ENCODE assay signal across 28 cellular contexts in genomic region chr3:78873641-78874040, GRCh38.
DNase-seq lines count a peak whose midpoint lies in the region; ATAC-seq, FAIRE-seq and TF ChIP-seq lines count a peak whose summit lies in the region.
"Had no signal": no experiment of that assay in that cellular context is flagged by ENCODE, and none has a peak within 500 bp of the region (broad histone marks: within the 10 kb centered on the region; RNA-seq: fewer than 3 reads in every experiment).

No MANE protein-coding gene starts in this region.

- H3K9me3 ChIP-seq in GM23248 (ENCODE audit: low read depth): no peaks in the 10 kb centered on the region
- no peaks in the 10 kb centered on the region for H3K9me3 ChIP-seq in skeletal muscle satellite cell (replicated peaks; ENCODE audit: low read length)
- H3K9me3 ChIP-seq in suprapubic skin: no peaks in the 10 kb centered on the region
- H3K9me3 ChIP-seq in CD8-positive, alpha-beta T cell (ENCODE audit: low read length): no peaks in the 10 kb centered on the region
- H3K9me3 ChIP-seq: pancreas, right atrium auricular region, testis had no signal

- H3K79me2 ChIP-seq in GM23248 (ENCODE audit: insufficient read depth): peaks cover 20% of the 10 kb centered on the region; the same call in 1 of the 2 replicates

- FAIRE-seq in endometrium (lab: Jason Lieb, UNC): peak; percentile 21

- H3K4me3 ChIP-seq in GM23248 (peak overlapping the region; percentile 25; the same call in 1 of the 2 replicates), skeletal muscle satellite cell (ENCODE audit: low read length) (no peak overlapping the region), suprapubic skin (no peak overlapping the region)
- no peak overlapping the region for H3K4me3 ChIP-seq in CD8-positive, alpha-beta T cell (ENCODE audit: low read depth, low read length)
- H3K4me3 ChIP-seq: pancreas, right atrium auricular region, testis had no signal

- H3F3A ChIP-seq in GM23248 (ENCODE audit: insufficient read depth): peaks cover 9% of the 10 kb centered on the region; the same call in 1 of the 2 replicates

- H2AFZ ChIP-seq in GM23248: 0 out of 2 replicates have a peak overlapping the region, but pooled peaks have one; percentile 7

- no peak for TF ChIP-seq CTCF in suprapubic skin (IDR thresholded peaks at IDR 0.05)
- TF ChIP-seq CTCF in CD8-positive, alpha-beta T cell (IDR thresholded peaks at IDR 0.05): no peak

- H3K9me3 Mint-ChIP-seq in CD8-positive, alpha-beta T cell: peaks cover 12% of the 10 kb centered on the region

- no peak for DNase-seq in GM23248
- DNase-seq in OCI-M1 (lab: John Stamatoyannopoulos, UW): peak; percentile 1
- DNase-seq in T1000 (lab: John Stamatoyannopoulos, UW): no peak
- no peak for DNase-seq in suprapubic skin (ENCODE audit: low spot score in 2 of 2)
- DNase-seq in CD8-positive, alpha-beta T cell: no peak
- DNase-seq: activated CD4-positive, alpha-beta memory T cell treated with anti-CD3 and anti-CD28 coated beads for 36 hours; activated gamma-delta T cell; activated naive CD8-positive, alpha-beta T cell treated with anti-CD3 and anti-CD28 coated beads, Interleukin-2, amount 50 U/mL, for 24 hours; activated T-cell treated with anti-CD3 and anti-CD28 coated beads for 4 hours; CD4-positive, alpha-beta T cell; DMS153; effector CD8-positive, alpha-beta T cell; left ventricle myocardium superior; NCI-H345; NCI-H748 treated with DMSO at 0.1 percent for 48 hours; pancreas; Right ventricle myocardium superior; stimulated activated CD4-positive, alpha-beta T cell treated with anti-CD3 and anti-CD28 coated beads, Interleukin-12 subunit alpha, Interleukin-12 subunit beta, amount 100 ng/mL, for 4 hours; stimulated activated CD4-positive, alpha-beta T cell treated with anti-CD3 and anti-CD28 coated beads, Interleukin-4, amount 100 ng/mL, for 4 hours; stimulated activated naive CD4-positive, alpha-beta T cell; SW 1271; testis had no signal

- H3K9ac ChIP-seq in GM23248 (no peak overlapping the region; the same call in 1 of the 2 replicates), skeletal muscle satellite cell (ENCODE audit: low read depth, low read length) (no peak overlapping the region)

- H4K20me1 ChIP-seq in GM23248 (ENCODE audit: insufficient read depth): no peaks in the 10 kb centered on the region

- H3K27ac ChIP-seq in GM23248: no peak overlapping the region
- H3K27ac ChIP-seq in suprapubic skin: no peak overlapping the region
- H3K27ac ChIP-seq in CD8-positive, alpha-beta T cell (ENCODE audit: low read depth, low read length): no peak overlapping the region
- H3K27ac ChIP-seq: pancreas, right atrium auricular region, testis had no signal

- ATAC-seq in CD8-positive, alpha-beta T cell: no peak
- ATAC-seq: activated naive CD8-positive, alpha-beta T cell treated with anti-CD3 and anti-CD28 coated beads, Interleukin-2, amount 50 U/mL, for 24 hours; esophagus mucosa; HCT116; left ventricle myocardium superior; natural killer cell treated with Interleukin-12 subunit alpha and Interleukin-12 subunit beta and Interleukin-15 and Interleukin-18, amount 100 ng/mL, for 72 hours; pancreas had no signal

- intact Hi-C loops in CD8-positive, alpha-beta T cell (cut with DNase I, micrococcal nuclease): no loop called here

- WGBS in GM23248 (ENCODE audit: low coverage in 1 of 2, low lambda C conversion rate in 2 of 2, missing lambda C conversion rate in 2 of 2), 2 experiments: 93 to 100% methylated on average over 2 of the region's 2 CpGs
- 93% methylated on average over 2 of the region's 2 CpGs for WGBS in suprapubic skin

- TF ChIP-seq EP300 in suprapubic skin (IDR thresholded peaks at IDR 0.05): no peak

- no peak overlapping the region for H3K27ac Mint-ChIP-seq in CD8-positive, alpha-beta T cell
- H3K27ac Mint-ChIP-seq: activated CD4-positive, alpha-beta memory T cell treated with anti-CD3 and anti-CD28 coated beads for 36 hours; activated naive CD8-positive, alpha-beta T cell treated with anti-CD3 and anti-CD28 coated beads, Interleukin-2, amount 50 U/mL, for 24 hours; CD4-positive, alpha-beta T cell; natural killer cell treated with Interleukin-12 subunit alpha and Interleukin-12 subunit beta and Interleukin-15 and Interleukin-18, amount 100 ng/mL, for 72 hours had no signal

- POLR2A ChIA-PET in CD8-positive, alpha-beta T cell (lab: Charles Lee): no interaction called here

- no peaks in the 10 kb centered on the region for H3K4me1 Mint-ChIP-seq in CD8-positive, alpha-beta T cell (ENCODE audit: low read depth)
- H3K4me1 Mint-ChIP-seq: activated naive CD8-positive, alpha-beta T cell treated with anti-CD3 and anti-CD28 coated beads, Interleukin-2, amount 50 U/mL, for 24 hours had no signal

- H3K4me1 ChIP-seq in GM23248 (ENCODE audit: insufficient read depth) (peaks cover 32% of the 10 kb centered on the region), skeletal muscle satellite cell (ENCODE audit: control insufficient read depth, insufficient read depth, low read length) (peaks cover 40% of the 10 kb centered on the region), suprapubic skin (peaks cover 8% of the 10 kb centered on the region)
- H3K4me1 ChIP-seq in CD8-positive, alpha-beta T cell (ENCODE audit: insufficient read depth, low read length): no peaks in the 10 kb centered on the region
- H3K4me1 ChIP-seq: pancreas, right atrium auricular region, testis had no signal

- no peaks in the 10 kb centered on the region for H3K36me3 Mint-ChIP-seq in CD8-positive, alpha-beta T cell
- H3K36me3 Mint-ChIP-seq: activated CD4-positive, alpha-beta memory T cell treated with anti-CD3 and anti-CD28 coated beads for 36 hours had no signal

- H3K9me2 ChIP-seq in GM23248 (ENCODE audit: insufficient read depth): no peaks in the 10 kb centered on the region

- H3K4me3 Mint-ChIP-seq in CD8-positive, alpha-beta T cell: no peak overlapping the region
- H3K4me3 Mint-ChIP-seq: activated CD4-positive, alpha-beta memory T cell treated with anti-CD3 and anti-CD28 coated beads for 36 hours; activated naive CD8-positive, alpha-beta T cell treated with anti-CD3 and anti-CD28 coated beads, Interleukin-2, amount 50 U/mL, for 24 hours; CD4-positive, alpha-beta T cell; natural killer cell treated with Interleukin-12 subunit alpha and Interleukin-12 subunit beta and Interleukin-15 and Interleukin-18, amount 100 ng/mL, for 72 hours had no signal

- no peaks in the 10 kb centered on the region for H3K27me3 Mint-ChIP-seq in CD8-positive, alpha-beta T cell (ENCODE audit: low read depth)
- H3K27me3 Mint-ChIP-seq: activated CD4-positive, alpha-beta memory T cell treated with anti-CD3 and anti-CD28 coated beads for 36 hours; activated naive CD8-positive, alpha-beta T cell treated with anti-CD3 and anti-CD28 coated beads, Interleukin-2, amount 50 U/mL, for 24 hours; CD4-positive, alpha-beta T cell; natural killer cell treated with Interleukin-12 subunit alpha and Interleukin-12 subunit beta and Interleukin-15 and Interleukin-18, amount 100 ng/mL, for 72 hours had no signal

- no peaks in the 10 kb centered on the region for H3K27me3 ChIP-seq in GM23248 (replicated peaks; ENCODE audit: insufficient read depth)
- H3K27me3 ChIP-seq in skeletal muscle satellite cell (ENCODE audit: control insufficient read depth, insufficient read depth, low read length): no peaks in the 10 kb centered on the region
- no peaks in the 10 kb centered on the region for H3K27me3 ChIP-seq in suprapubic skin
- H3K27me3 ChIP-seq in CD8-positive, alpha-beta T cell (ENCODE audit: insufficient read depth, low read length): no peaks in the 10 kb centered on the region
- H3K27me3 ChIP-seq: pancreas, right atrium auricular region, testis had no signal

- in situ Hi-C loops in GM23248 (cut with MboI): no loop called here

- CTCF ChIA-PET in CD8-positive, alpha-beta T cell (lab: Charles Lee): no interaction called here

- H3K36me3 ChIP-seq in GM23248 (ENCODE audit: low read depth) (no peaks in the 10 kb centered on the region), skeletal muscle satellite cell (ENCODE audit: insufficient read depth, low read length) (no peaks in the 10 kb centered on the region), suprapubic skin (no peaks in the 10 kb centered on the region)
- H3K36me3 ChIP-seq in CD8-positive, alpha-beta T cell (ENCODE audit: insufficient read depth, low read length): no peaks in the 10 kb centered on the region
- H3K36me3 ChIP-seq: pancreas, right atrium auricular region had no signal

- H3K4me2 ChIP-seq in GM23248 (ENCODE audit: unreplicated experiment) (peak overlapping the region; percentile 69), skeletal muscle satellite cell (ENCODE audit: low read length) (peak overlapping the region; percentile 31)

- TF ChIP-seq POLR2A in suprapubic skin (IDR thresholded peaks at IDR 0.05): no peak
